Comparison of ENCODE assay signal across 9 cellular contexts in the genomic region with DNA sequence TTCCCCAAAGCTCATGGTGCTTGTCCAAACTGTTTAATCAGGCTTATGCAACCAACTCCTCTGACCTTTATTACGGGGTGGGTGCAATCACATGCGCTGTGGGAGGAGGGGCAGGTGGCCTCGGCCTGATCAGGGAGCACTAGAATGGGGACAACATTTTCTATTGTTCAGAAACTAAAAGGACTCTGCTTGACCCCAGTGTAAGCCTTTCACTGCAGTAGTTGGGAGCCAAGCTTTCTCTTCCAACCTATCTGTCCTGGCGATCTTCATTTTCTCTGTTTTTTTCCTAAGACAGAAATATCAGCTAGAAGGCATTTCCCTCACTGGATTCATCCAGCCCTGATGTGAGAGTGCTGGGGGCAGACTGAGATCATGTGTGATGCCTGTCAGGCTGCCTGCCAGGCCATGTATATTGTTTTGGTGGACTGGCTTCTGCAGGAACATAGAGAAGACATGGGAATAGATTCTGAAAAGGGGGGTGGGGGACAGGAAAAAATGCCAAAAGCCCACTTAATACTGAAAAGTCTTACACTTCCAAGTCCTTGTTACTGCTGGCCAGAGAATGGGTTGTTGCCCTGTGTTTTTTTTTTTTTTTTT.
DNase-seq lines count a peak whose midpoint lies in the region; ATAC-seq, FAIRE-seq and TF ChIP-seq lines count a peak whose summit lies in the region.
"Had no signal": no experiment of that assay in that cellular context is flagged by ENCODE, and none has a peak within 500 bp of the region (broad histone marks: within the 10 kb centered on the region; RNA-seq: fewer than 3 reads in every experiment).

No MANE protein-coding gene starts in this region.

- intact Hi-C loops in left colon (cut with DNase I, micrococcal nuclease): no loop called here
- intact Hi-C loops in stomach (cut with DNase I; ENCODE audit: low total_unique reads): no loop called here

- 15 to 26% (median 22%) methylated on average over 4 of the region's 4 CpGs for WGBS in stomach, 5 donors

- H3K27ac ChIP-seq in stomach: peak overlapping the region; percentile 34 to 79 (median 67)
- H3K27ac ChIP-seq: neutrophil had no signal

- H3K9me3 Mint-ChIP-seq in brain: no peaks in the 10 kb centered on the region
- no peaks in the 10 kb centered on the region for H3K9me3 Mint-ChIP-seq in activated CD8-positive, alpha-beta T cell treated with anti-CD3 and anti-CD28 coated beads, Interleukin-2, amount 10 ng/mL, durations not matched to agents 7 days and 5 days (ENCODE audit: insufficient read depth)

- peaks cover 49% of the 10 kb centered on the region for H3K4me1 Mint-ChIP-seq in brain
- peaks cover 5% of the 10 kb centered on the region for H3K4me1 Mint-ChIP-seq in activated CD8-positive, alpha-beta T cell treated with anti-CD3 and anti-CD28 coated beads, Interleukin-2, amount 10 ng/mL, durations not matched to agents 7 days and 5 days (ENCODE audit: low read depth)

- H3K27me3 Mint-ChIP-seq in brain: no peaks in the 10 kb centered on the region
- no peaks in the 10 kb centered on the region for H3K27me3 Mint-ChIP-seq in activated CD8-positive, alpha-beta T cell treated with anti-CD3 and anti-CD28 coated beads, Interleukin-2, amount 10 ng/mL, durations not matched to agents 7 days and 5 days (ENCODE audit: low read depth)

- H3K36me3 ChIP-seq in stomach: no peaks in the 10 kb centered on the region
- H3K36me3 ChIP-seq: neutrophil had no signal

- no peaks in the 10 kb centered on the region for H3K36me3 Mint-ChIP-seq in brain
- no peaks in the 10 kb centered on the region for H3K36me3 Mint-ChIP-seq in activated CD8-positive, alpha-beta T cell treated with anti-CD3 and anti-CD28 coated beads, Interleukin-2, amount 10 ng/mL, durations not matched to agents 7 days and 5 days (ENCODE audit: low read depth)

- FAIRE-seq in GM12891 (lab: Jason Lieb, UNC): no peak

- no peaks in the 10 kb centered on the region for H3K9me3 ChIP-seq in stomach
- H3K9me3 ChIP-seq: neutrophil had no signal

- CTCF ChIA-PET in activated CD8-positive, alpha-beta T cell treated with anti-CD3 and anti-CD28 coated beads, Interleukin-2, amount 10 ng/mL, durations not matched to agents 7 days and 5 days (lab: Charles Lee): no interaction called here

- no peak overlapping the region for H3K4me3 ChIP-seq in stomach

- peak; percentile 75 for ATAC-seq in left colon
- no peak for ATAC-seq in activated CD8-positive, alpha-beta T cell treated with anti-CD3 and anti-CD28 coated beads, Interleukin-2, amount 10 ng/mL, durations not matched to agents 7 days and 5 days

- TF ChIP-seq EP300 in stomach (IDR thresholded peaks at IDR 0.05): no peak

- peak overlapping the region; percentile 72 to 93 (median 87) for H3K27ac Mint-ChIP-seq in brain
- H3K27ac Mint-ChIP-seq in activated CD8-positive, alpha-beta T cell treated with anti-CD3 and anti-CD28 coated beads, Interleukin-2, amount 10 ng/mL, durations not matched to agents 7 days and 5 days: no peak overlapping the region

- TF ChIP-seq POLR2A in stomach (IDR thresholded peaks at IDR 0.05) (no peak), GM12891 (IDR thresholded peaks at IDR 0.05; ENCODE audit: low read depth, low read length) (no peak)

- POLR2A ChIA-PET in activated CD8-positive, alpha-beta T cell treated with anti-CD3 and anti-CD28 coated beads, Interleukin-2, amount 10 ng/mL, durations not matched to agents 7 days and 5 days (lab: Charles Lee): interaction anchor here (1.2 kb wide), 1 partner anchor 29 kb away, joined by 3 read pairs; no protein-coding TSS in a partner anchor

- peak overlapping the region in 4 of 5 experiments; percentile 29 to 60 (median 48) for H3K4me3 Mint-ChIP-seq in brain
- H3K4me3 Mint-ChIP-seq in activated CD8-positive, alpha-beta T cell treated with anti-CD3 and anti-CD28 coated beads, Interleukin-2, amount 10 ng/mL, durations not matched to agents 7 days and 5 days: no peak overlapping the region

- TF ChIP-seq CTCF in brain (conservative IDR thresholded peaks at IDR 0.05) (no peak), stomach (IDR thresholded peaks at IDR 0.05) (no peak)

- peaks cover 20 to 58% (median 40%) of the 10 kb centered on the region in 4 donors for H3K4me1 ChIP-seq in stomach

- H3K27me3 ChIP-seq in stomach: no peaks in the 10 kb centered on the region
- H3K27me3 ChIP-seq: neutrophil had no signal

- DNase-seq in HuH-7 (ENCODE audit: low spot score) (peak; percentile 65), left colon (peak in 1 of 2 donors; percentile 42), stomach (peak; percentile 62), GM12891 (ENCODE audit: insufficient read length, low spot score) (no peak)
- DNase-seq in activated CD8-positive, alpha-beta T cell treated with anti-CD3 and anti-CD28 coated beads, Interleukin-2, amount 10 ng/mL, durations not matched to agents 7 days and 5 days: no peak
- DNase-seq in activated CD4-positive, alpha-beta T cell treated with anti-CD3 and anti-CD28 coated beads, Interleukin-2, amount 50 U/mL, for 48 hours: no peak
- no peak for DNase-seq in activated CD8-positive, alpha-beta memory T cell treated with anti-CD3 and anti-CD28 coated beads, Interleukin-2, amount 50 U/mL, for 4 hours

TF ChIP-seq in GM12891, 5 proteins besides CTCF, POLR2A, EP300 and RAD21:
- TF ChIP-seq PAX5 (IDR thresholded peaks at IDR 0.05; ENCODE audit: insufficient read depth, low read length, severe bottlenecking): no peak
- TF ChIP-seq SPI1 (IDR thresholded peaks at IDR 0.05; ENCODE audit: low read depth, low read length): no peak
- TF ChIP-seq POU2F2 (IDR thresholded peaks at IDR 0.05; ENCODE audit: low read depth, low read length): no peak
- TF ChIP-seq POLR2AphosphoS5 (IDR thresholded peaks at IDR 0.05; ENCODE audit: low read depth, low read length): no peak
- TF ChIP-seq TAF1 (IDR thresholded peaks at IDR 0.05; ENCODE audit: low read depth, low read length): no peak

Comparison
In these comparisons a context has a peak if more than half of its experiments do, and no peak if none do; other contexts are left out.
1. DNase-seq: peak in HuH-7 (single experiment) and stomach (single experiment); none in activated CD8-positive, alpha-beta T cell treated with anti-CD3 and anti-CD28 coated beads, Interleukin-2, amount 10 ng/mL, durations not matched to agents 7 days and 5 days (single experiment), activated CD4-positive, alpha-beta T cell treated with anti-CD3 and anti-CD28 coated beads, Interleukin-2, amount 50 U/mL, for 48 hours (0 of 2), GM12891 (single experiment) and activated CD8-positive, alpha-beta memory T cell treated with anti-CD3 and anti-CD28 coated beads, Interleukin-2, amount 50 U/mL, for 4 hours (single experiment).